ENCODE assay signal across 9 cellular contexts in the genomic region with DNA sequence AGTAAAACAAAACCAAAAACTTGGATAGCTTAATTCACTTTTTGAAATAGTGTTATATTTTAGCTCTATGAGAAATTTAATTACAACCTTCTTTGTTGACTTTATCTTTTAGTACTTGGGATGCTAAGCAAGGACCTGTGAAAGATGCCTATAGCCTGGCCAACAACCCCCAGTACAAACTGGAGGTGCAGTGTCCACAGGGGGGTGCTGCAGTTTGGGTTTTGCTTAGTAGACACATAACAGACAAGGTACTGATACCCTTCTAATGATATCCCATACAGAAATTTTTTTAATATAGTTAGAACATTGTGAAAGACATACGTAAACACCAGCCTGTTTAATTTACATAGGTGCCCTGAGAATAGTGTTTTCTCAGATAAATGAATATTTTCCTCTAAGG. TPM values are rescaled to one million over a fixed set of nuclear protein-coding genes. Genes with fewer than 3 reads are reported as not detected.
A peak's percentile ranks its signal among the peaks of the same experiment; 100 is the strongest.
DNase-seq lines count a peak whose midpoint lies in the region; ATAC-seq and TF ChIP-seq lines count a peak whose summit lies in the region.
"Had no signal": no experiment of that assay in that cellular context is flagged by ENCODE, and none has a peak within 500 bp of the region (broad histone marks: within the 10 kb centered on the region; RNA-seq: fewer than 3 reads in every experiment).

No MANE protein-coding gene starts in this region.

- no peaks in the 10 kb centered on the region for H3K27me3 ChIP-seq in CD8-positive, alpha-beta T cell (ENCODE audit: insufficient read depth, low read length)

- no peak overlapping the region for H3K27ac Mint-ChIP-seq in CD8-positive, alpha-beta T cell
- H3K27ac Mint-ChIP-seq: stimulated activated naive CD8-positive, alpha-beta T cell treated with anti-CD3 and anti-CD28 coated beads, Interleukin-15, Interleukin-2, amounts not matched to agents 100 ng/mL and 50 ng/mL, for 24 hours had no signal

- no peaks in the 10 kb centered on the region for H3K27me3 Mint-ChIP-seq in CD8-positive, alpha-beta T cell (ENCODE audit: low read depth)
- H3K27me3 Mint-ChIP-seq: stimulated activated naive CD8-positive, alpha-beta T cell treated with anti-CD3 and anti-CD28 coated beads, Interleukin-15, Interleukin-2, amounts not matched to agents 100 ng/mL and 50 ng/mL, for 24 hours had no signal

- no peak overlapping the region for H3K4me3 Mint-ChIP-seq in CD8-positive, alpha-beta T cell
- H3K4me3 Mint-ChIP-seq: stimulated activated naive CD8-positive, alpha-beta T cell treated with anti-CD3 and anti-CD28 coated beads, Interleukin-15, Interleukin-2, amounts not matched to agents 100 ng/mL and 50 ng/mL, for 24 hours had no signal

- TF ChIP-seq CTCF in CD8-positive, alpha-beta T cell (IDR thresholded peaks at IDR 0.05): no peak
- TF ChIP-seq CTCF in HFF-Myc (IDR thresholded peaks at IDR 0.05; ENCODE audit: low read depth, low read length, missing control alignments): peak; percentile 48
- peak; percentile 22 for TF ChIP-seq CTCF in fibroblast of the aortic adventitia (IDR thresholded peaks at IDR 0.05; ENCODE audit: insufficient read depth, low read length)

- H3K9me3 Mint-ChIP-seq in CD8-positive, alpha-beta T cell: no peaks in the 10 kb centered on the region
- H3K9me3 Mint-ChIP-seq: stimulated activated naive CD8-positive, alpha-beta T cell treated with anti-CD3 and anti-CD28 coated beads, Interleukin-15, Interleukin-2, amounts not matched to agents 100 ng/mL and 50 ng/mL, for 24 hours had no signal

- no peaks in the 10 kb centered on the region for H3K9me3 ChIP-seq in CD8-positive, alpha-beta T cell (ENCODE audit: low read length)

- no peaks in the 10 kb centered on the region for H3K4me1 Mint-ChIP-seq in CD8-positive, alpha-beta T cell (ENCODE audit: low read depth)

- peaks cover 42% of the 10 kb centered on the region for H3K36me3 ChIP-seq in CD8-positive, alpha-beta T cell (ENCODE audit: insufficient read depth, low read length)

- H3K4me1 ChIP-seq in CD8-positive, alpha-beta T cell (ENCODE audit: insufficient read depth, low read length): no peaks in the 10 kb centered on the region

- DNase-seq in CD8-positive, alpha-beta T cell: peak in 4 of 7 experiments; percentile 15 to 46 (median 43)
- no peak for DNase-seq in HFF-Myc (ENCODE audit: extremely low read depth, low read depth)
- DNase-seq in activated CD4-positive, alpha-beta T cell treated with anti-CD3 and anti-CD28 coated beads for 48 hours: peak; percentile 57
- peak; percentile 31 for DNase-seq in fibroblast of the aortic adventitia (ENCODE audit: low read depth)
- DNase-seq in stimulated activated CD4-positive, alpha-beta T cell treated with anti-CD3 and anti-CD28 coated beads, TNF-alpha, amount 100 ng/mL, for 24 hours (ENCODE audit: low read depth in 3 of 3): peak in 2 of 3 experiments; percentile 13 to 27
- no peak for DNase-seq in AG08396 (ENCODE audit: low spot score)
- no peak for DNase-seq in NCI-H446 treated with DMSO at 0.1 percent for 48 hours (lab: John Stamatoyannopoulos, UW)
- no peak for DNase-seq in NCI-H2227 (lab: John Stamatoyannopoulos, UW; ENCODE audit: unreplicated experiment)

- intact Hi-C loops in CD8-positive, alpha-beta T cell (cut with DNase I, micrococcal nuclease): loop anchor here (5.0 to 10.0 kb wide), 2 partner anchors 34 to 343 kb away; partner anchors contain the start of gene CAPN7 (in 1 of the 2)

- POLR2A ChIA-PET in CD8-positive, alpha-beta T cell (lab: Charles Lee): no interaction called here

- H3K36me3 Mint-ChIP-seq in CD8-positive, alpha-beta T cell: peaks cover 72% of the 10 kb centered on the region

- peak; percentile 62 for ATAC-seq in CD8-positive, alpha-beta T cell

- no peak overlapping the region for H3K27ac ChIP-seq in CD8-positive, alpha-beta T cell (ENCODE audit: low read depth, low read length)

- CTCF ChIA-PET in CD8-positive, alpha-beta T cell (lab: Charles Lee): interaction anchor here (0.7 kb wide), 1 partner anchor 145 kb away, joined by 3 read pairs; no protein-coding TSS in a partner anchor

- H3K4me3 ChIP-seq in CD8-positive, alpha-beta T cell (ENCODE audit: low read depth, low read length): no peak overlapping the region
- no peak overlapping the region for H3K4me3 ChIP-seq in HFF-Myc (replicated peaks; ENCODE audit: low read depth, low read length)
- H3K4me3 ChIP-seq in fibroblast of the aortic adventitia (ENCODE audit: low read depth, low read length): no peak overlapping the region

RNA-seq across cellular contexts. Expression of gene CAPN7, which starts 35.3 kb away (rescaled TPM):
- 10 to 100 TPM; 59.7 to 62.6 TPM for total RNA-seq in CD8-positive, alpha-beta T cell
- total RNA-seq in fibroblast of the aortic adventitia (ENCODE audit: low replicate concordance): 36.3 and 47.3 TPM in 2 replicates

Comparison
In these comparisons a context has a peak if more than half of its experiments do, and no peak if none do; other contexts are left out.
1. DNase-seq: peak in CD8-positive, alpha-beta T cell (4 of 7), activated CD4-positive, alpha-beta T cell treated with anti-CD3 and anti-CD28 coated beads for 48 hours (single experiment), fibroblast of the aortic adventitia (single experiment) and stimulated activated CD4-positive, alpha-beta T cell treated with anti-CD3 and anti-CD28 coated beads, TNF-alpha, amount 100 ng/mL, for 24 hours (2 of 3); none in HFF-Myc (single experiment), AG08396 (single experiment), NCI-H446 treated with DMSO at 0.1 percent for 48 hours (single experiment) and NCI-H2227 (single experiment).